1 cellular context compared by ENCODE assay signal in the genomic region with DNA sequence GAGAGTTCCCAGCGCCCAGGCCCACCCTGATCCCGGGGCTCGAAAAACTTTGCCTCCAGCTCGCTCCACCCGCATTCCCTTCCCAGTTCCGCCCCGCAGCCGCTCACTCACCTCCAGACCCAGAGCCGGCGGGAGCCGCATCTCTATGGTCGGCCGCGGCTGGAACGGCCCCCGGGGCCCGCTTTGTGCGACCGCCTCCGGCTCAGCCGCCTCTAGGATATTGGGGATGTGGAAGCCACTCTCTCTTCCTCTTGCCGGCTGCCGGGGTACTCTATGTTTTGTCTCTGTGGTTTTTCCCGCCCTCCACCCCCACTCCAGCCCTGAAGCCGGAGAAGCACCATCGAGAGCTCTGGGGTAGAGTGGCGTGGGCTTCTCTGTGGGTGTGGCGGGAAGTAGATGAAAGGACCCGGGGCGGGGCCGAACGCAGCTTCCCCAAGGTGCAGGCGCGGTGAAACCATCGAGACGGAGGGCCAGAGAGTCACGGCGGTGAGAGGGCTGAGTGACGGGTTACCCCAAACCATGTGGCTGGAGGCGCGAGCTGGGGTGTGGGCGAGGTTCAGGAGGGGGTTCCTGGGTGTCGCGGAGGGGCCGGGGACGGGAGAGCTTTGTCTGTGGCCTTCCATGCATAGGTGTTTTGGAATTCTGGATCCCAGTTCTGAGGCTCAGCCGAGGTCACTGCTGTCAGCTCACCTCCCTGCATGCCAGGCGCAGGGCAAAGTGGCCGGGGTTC.
TF ChIP-seq lines count a peak whose summit lies in the region.

A gene with protein sequence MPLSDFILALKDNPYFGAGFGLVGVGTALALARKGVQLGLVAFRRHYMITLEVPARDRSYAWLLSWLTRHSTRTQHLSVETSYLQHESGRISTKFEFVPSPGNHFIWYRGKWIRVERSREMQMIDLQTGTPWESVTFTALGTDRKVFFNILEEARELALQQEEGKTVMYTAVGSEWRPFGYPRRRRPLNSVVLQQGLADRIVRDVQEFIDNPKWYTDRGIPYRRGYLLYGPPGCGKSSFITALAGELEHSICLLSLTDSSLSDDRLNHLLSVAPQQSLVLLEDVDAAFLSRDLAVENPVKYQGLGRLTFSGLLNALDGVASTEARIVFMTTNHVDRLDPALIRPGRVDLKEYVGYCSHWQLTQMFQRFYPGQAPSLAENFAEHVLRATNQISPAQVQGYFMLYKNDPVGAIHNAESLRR (plus strand): TSS at position 426 of the 730 bp plus-strand sequence. CDS start 1,305 bp downstream, outside the sequence.
ZNF142 (minus strand) TSS at position 366 of the 730 bp plus-strand sequence. CDS start 3,194 bp downstream, outside the sequence.

TF ChIP-seq in HepG2, 621 proteins besides CTCF, POLR2A, EP300 and RAD21 (continued from another document and continues in another):
- TF ChIP-seq SNAPC4 (CRISPR knock-in tag; IDR thresholded peaks at IDR 0.05) (peak; percentile 93; the same call in 1 of the 2 replicates), KLF6 (CRISPR knock-in tag; IDR thresholded peaks at IDR 0.05) (peak; percentile 81), ZNF441 (CRISPR knock-in tag; IDR thresholded peaks at IDR 0.05; ENCODE audit: borderline replicate concordance) (no peak), ZNF446 (CRISPR knock-in tag; IDR thresholded peaks at IDR 0.05) (peak; percentile 33; the same call in 1 of the 2 replicates), ZNF136 (CRISPR knock-in tag; IDR thresholded peaks at IDR 0.05; ENCODE audit: low read depth) (peak; percentile 86; the same call in 1 of the 2 replicates), ARNT (IDR thresholded peaks at IDR 0.05) (no peak), HNF4G (IDR thresholded peaks at IDR 0.05; ENCODE audit: borderline replicate concordance, low read depth, low read length) (no peak), HNF4G (CRISPR knock-in tag; IDR thresholded peaks at IDR 0.05; ENCODE audit: borderline replicate concordance, low read depth) (no peak; the same call in none of the 2 replicates), ZNF83 (CRISPR knock-in tag; IDR thresholded peaks at IDR 0.05; ENCODE audit: borderline replicate concordance) (no peak), NR3C1 (CRISPR knock-in tag; IDR thresholded peaks at IDR 0.05) (no peak), RXRB (CRISPR knock-in tag; IDR thresholded peaks at IDR 0.05; ENCODE audit: borderline replicate concordance) (peak; percentile 56), SMAD9 (CRISPR knock-in tag; IDR thresholded peaks at IDR 0.05) (no peak), KLF16 (CRISPR knock-in tag; IDR thresholded peaks at IDR 0.05) (peak in 1 of 2 experiments; percentile 75; a peak in 1 of 4 replicates), ZNF512B (CRISPR knock-in tag; IDR thresholded peaks at IDR 0.05; ENCODE audit: borderline replicate concordance) (0 out of 2 replicates have a peak, but pooled peaks have one; percentile 17), NFKBIZ (CRISPR knock-in tag; IDR thresholded peaks at IDR 0.05) (no peak), ZNF7 (CRISPR knock-in tag; IDR thresholded peaks at IDR 0.05) (no peak), ZSCAN30 (CRISPR knock-in tag; IDR thresholded peaks at IDR 0.05) (no peak), PATZ1 (CRISPR knock-in tag; IDR thresholded peaks at IDR 0.05) (peak; percentile 57), SMAD3 (CRISPR knock-in tag; IDR thresholded peaks at IDR 0.05) (no peak), ZNF331 (CRISPR knock-in tag; IDR thresholded peaks at IDR 0.05) (0 out of 2 replicates have a peak, but pooled peaks have one; percentile 32), NFE2L1 (CRISPR knock-in tag; IDR thresholded peaks at IDR 0.05; ENCODE audit: borderline replicate concordance) (no peak), ZNF547 (CRISPR knock-in tag; IDR thresholded peaks at IDR 0.05) (peak; percentile 81), ADNP (CRISPR knock-in tag; IDR thresholded peaks at IDR 0.05) (no peak), ZNF616 (CRISPR knock-in tag; IDR thresholded peaks at IDR 0.05; ENCODE audit: low read depth) (no peak), HOXA5 (CRISPR knock-in tag; IDR thresholded peaks at IDR 0.05) (peak; percentile 73), HCFC1 (IDR thresholded peaks at IDR 0.05; ENCODE audit: low read depth, low read length) (peak; percentile 40), MXD3 (CRISPR knock-in tag; IDR thresholded peaks at IDR 0.05) (peak; percentile 77; the same call in 1 of the 2 replicates), TBP (CRISPR knock-in tag; IDR thresholded peaks at IDR 0.05) (no peak), CREB1 (IDR thresholded peaks at IDR 0.05) (no peak), CREB1 (CRISPR knock-in tag; IDR thresholded peaks at IDR 0.05) (peak; percentile 93), GTF2F1 (IDR thresholded peaks at IDR 0.05; ENCODE audit: low read length) (no peak), ZSCAN22 (CRISPR knock-in tag; IDR thresholded peaks at IDR 0.05) (peak; percentile 56; the same call in 1 of the 2 replicates), CEBPB (IDR thresholded peaks at IDR 0.05; ENCODE audit: borderline replicate concordance, low read depth, low read length) (no peak), ZSCAN29 (CRISPR knock-in tag; conservative IDR thresholded peaks at IDR 0.05) (peak; percentile 87), YEATS2 (CRISPR knock-in tag; IDR thresholded peaks at IDR 0.05; ENCODE audit: borderline replicate concordance) (peak; percentile 92), CCDC6 (CRISPR knock-in tag; IDR thresholded peaks at IDR 0.05) (no peak), ZNF577 (CRISPR knock-in tag; IDR thresholded peaks at IDR 0.05; ENCODE audit: borderline replicate concordance, low read depth) (no peak; the same call in 1 of the 2 replicates), ZNF891 (CRISPR knock-in tag; IDR thresholded peaks at IDR 0.05) (peak; percentile 87; the same call in 1 of the 2 replicates), NFIB (CRISPR knock-in tag; IDR thresholded peaks at IDR 0.05; ENCODE audit: borderline replicate concordance) (no peak), ZNF251 (CRISPR knock-in tag; IDR thresholded peaks at IDR 0.05) (no peak), ZSCAN5A (CRISPR knock-in tag; IDR thresholded peaks at IDR 0.05; ENCODE audit: borderline replicate concordance) (no peak), MTF2 (CRISPR knock-in tag; IDR thresholded peaks at IDR 0.05; ENCODE audit: borderline replicate concordance) (peak; percentile 73; the same call in 1 of the 2 replicates), MEF2D (CRISPR knock-in tag; IDR thresholded peaks at IDR 0.05) (peak; percentile 85; the same call in 1 of the 2 replicates)
- TF ChIP-seq, protein P1, sequence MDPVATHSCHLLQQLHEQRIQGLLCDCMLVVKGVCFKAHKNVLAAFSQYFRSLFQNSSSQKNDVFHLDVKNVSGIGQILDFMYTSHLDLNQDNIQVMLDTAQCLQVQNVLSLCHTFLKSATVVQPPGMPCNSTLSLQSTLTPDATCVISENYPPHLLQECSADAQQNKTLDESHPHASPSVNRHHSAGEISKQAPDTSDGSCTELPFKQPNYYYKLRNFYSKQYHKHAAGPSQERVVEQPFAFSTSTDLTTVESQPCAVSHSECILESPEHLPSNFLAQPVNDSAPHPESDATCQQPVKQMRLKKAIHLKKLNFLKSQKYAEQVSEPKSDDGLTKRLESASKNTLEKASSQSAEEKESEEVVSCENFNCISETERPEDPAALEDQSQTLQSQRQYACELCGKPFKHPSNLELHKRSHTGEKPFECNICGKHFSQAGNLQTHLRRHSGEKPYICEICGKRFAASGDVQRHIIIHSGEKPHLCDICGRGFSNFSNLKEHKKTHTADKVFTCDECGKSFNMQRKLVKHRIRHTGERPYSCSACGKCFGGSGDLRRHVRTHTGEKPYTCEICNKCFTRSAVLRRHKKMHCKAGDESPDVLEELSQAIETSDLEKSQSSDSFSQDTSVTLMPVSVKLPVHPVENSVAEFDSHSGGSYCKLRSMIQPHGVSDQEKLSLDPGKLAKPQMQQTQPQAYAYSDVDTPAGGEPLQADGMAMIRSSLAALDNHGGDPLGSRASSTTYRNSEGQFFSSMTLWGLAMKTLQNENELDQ (CRISPR knock-in tag; IDR thresholded peaks at IDR 0.05; ENCODE audit: borderline replicate concordance), result no peak
- TF ChIP-seq, protein P2, sequence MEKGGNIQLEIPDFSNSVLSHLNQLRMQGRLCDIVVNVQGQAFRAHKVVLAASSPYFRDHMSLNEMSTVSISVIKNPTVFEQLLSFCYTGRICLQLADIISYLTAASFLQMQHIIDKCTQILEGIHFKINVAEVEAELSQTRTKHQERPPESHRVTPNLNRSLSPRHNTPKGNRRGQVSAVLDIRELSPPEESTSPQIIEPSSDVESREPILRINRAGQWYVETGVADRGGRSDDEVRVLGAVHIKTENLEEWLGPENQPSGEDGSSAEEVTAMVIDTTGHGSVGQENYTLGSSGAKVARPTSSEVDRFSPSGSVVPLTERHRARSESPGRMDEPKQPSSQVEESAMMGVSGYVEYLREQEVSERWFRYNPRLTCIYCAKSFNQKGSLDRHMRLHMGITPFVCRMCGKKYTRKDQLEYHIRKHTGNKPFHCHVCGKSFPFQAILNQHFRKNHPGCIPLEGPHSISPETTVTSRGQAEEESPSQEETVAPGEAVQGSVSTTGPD (CRISPR knock-in tag; IDR thresholded peaks at IDR 0.05), result no peak
